ENCODE assay signal across 16 cellular contexts in genomic region chr11:12027844-12028243, GRCh38. TPM values are rescaled to one million over a fixed set of nuclear protein-coding genes. Genes with fewer than 3 reads are reported as not detected.
A peak's percentile ranks its signal among the peaks of the same experiment; 100 is the strongest.
DNase-seq lines count a peak whose midpoint lies in the region; ATAC-seq and TF ChIP-seq lines count a peak whose summit lies in the region.
"Had no signal": no experiment of that assay in that cellular context is flagged by ENCODE, and none has a peak within 500 bp of the region (broad histone marks: within the 10 kb centered on the region; RNA-seq: fewer than 3 reads in every experiment).

No MANE protein-coding gene starts in this region.

- intact Hi-C loops in Caco-2 (cut with micrococcal nuclease; ENCODE audit: unreplicated experiment) = no loop called here
- intact Hi-C loops in adrenal gland (cut with DNase I) = no loop called here
- intact Hi-C loops in aorta (cut with DNase I) = no loop called here

- no peaks in the 10 kb centered on the region for H3K36me3 ChIP-seq in ACC112 (ENCODE audit: insufficient read depth, low read length)
- no peaks in the 10 kb centered on the region for H3K36me3 ChIP-seq in Caco-2 (ENCODE audit: control insufficient read depth, insufficient read depth, low read length)
- no peaks in the 10 kb centered on the region for H3K36me3 ChIP-seq in fibroblast of lung (ENCODE audit: control insufficient read depth, insufficient read depth, low read length)
- H3K36me3 ChIP-seq in osteoblast (ENCODE audit: insufficient read depth, low read length) = no peaks in the 10 kb centered on the region
- H3K36me3 ChIP-seq in adrenal gland (replicated peaks in 1 of 2) = no peaks in the 10 kb centered on the region
- H3K36me3 ChIP-seq in aorta (ENCODE audit: control insufficient read depth in 1 of 2, insufficient read depth in 2 of 2, low read length in 1 of 2) = no peaks in the 10 kb centered on the region

- H3K9me3 Mint-ChIP-seq in Caco-2 (ENCODE audit: unreplicated experiment) = peaks cover 36% of the 10 kb centered on the region
- H3K9me3 Mint-ChIP-seq: CD4-positive, alpha-beta T cell had no signal

- H3K27ac Mint-ChIP-seq in Caco-2 (ENCODE audit: unreplicated experiment) = peak overlapping the region; percentile 48
- H3K27ac Mint-ChIP-seq: CD4-positive, alpha-beta T cell; GM23338 had no signal

- TF ChIP-seq CTCF in Caco-2 (IDR thresholded peaks at IDR 0.05; ENCODE audit: insufficient read depth in 1 of 2, low read depth in 1 of 2, low read length in 1 of 2, severe bottlenecking in 1 of 2, unreplicated experiment in 1 of 2) (no peak), fibroblast of lung (conservative IDR thresholded peaks at IDR 0.05 in 1 of 2, IDR thresholded peaks at IDR 0.05 in 1 of 2; ENCODE audit: low read depth in 1 of 2, low read length in 2 of 2) (no peak), osteoblast (IDR thresholded peaks at IDR 0.05; ENCODE audit: extremely low read depth, low read depth, low read length) (no peak), adrenal gland (IDR thresholded peaks at IDR 0.05) (no peak)

- TF ChIP-seq POLR2A in adrenal gland (IDR thresholded peaks at IDR 0.05) = no peak

- POLR2A ChIA-PET in Caco-2 (lab: Charles Lee) = no interaction called here

- H3K4me3 ChIP-seq in ACC112 (ENCODE audit: low read depth, low read length) (no peak overlapping the region), Caco-2 (ENCODE audit: low read depth, low read length) (no peak overlapping the region), fibroblast of lung (replicated peaks in 1 of 4; ENCODE audit: control extremely low read depth in 1 of 4, insufficient read depth in 1 of 4, low read depth in 3 of 4, low read length in 4 of 4) (no peak overlapping the region), osteoblast (ENCODE audit: insufficient read depth, low read length) (no peak overlapping the region), adrenal gland (no peak overlapping the region), aorta (ENCODE audit: low read length in 2 of 2) (no peak overlapping the region)
- H3K4me3 ChIP-seq: GM23338 had no signal

- H2AFZ ChIP-seq in ACC112 (ENCODE audit: low read length, unreplicated experiment) (peak overlapping the region; percentile 17), fibroblast of lung (ENCODE audit: low read length) (no peak overlapping the region), osteoblast (ENCODE audit: low read length) (peak overlapping the region; percentile 30)
- H2AFZ ChIP-seq: GM23338 had no signal

- H3K4me2 ChIP-seq in fibroblast of lung (ENCODE audit: extremely low read depth, insufficient read depth, low read length) = peak overlapping the region; percentile 8
- H3K4me2 ChIP-seq in osteoblast (ENCODE audit: insufficient read depth, low read length) = no peak overlapping the region
- H3K4me2 ChIP-seq: GM23338 had no signal

- no peaks in the 10 kb centered on the region for H3K79me2 ChIP-seq in ACC112 (ENCODE audit: control insufficient read depth, insufficient read depth, low read length, unreplicated experiment)
- H3K79me2 ChIP-seq in fibroblast of lung (ENCODE audit: control insufficient read depth, insufficient read depth, low read length) = no peaks in the 10 kb centered on the region
- H3K79me2 ChIP-seq in osteoblast (ENCODE audit: insufficient read depth, low read length) = no peaks in the 10 kb centered on the region

- no peak overlapping the region for H3K27ac ChIP-seq in ACC112 (ENCODE audit: low read depth, low read length)
- no peak overlapping the region for H3K27ac ChIP-seq in fibroblast of lung (ENCODE audit: insufficient read depth, low read length)
- no peak overlapping the region for H3K27ac ChIP-seq in osteoblast (ENCODE audit: low read depth, low read length)
- peak overlapping the region in 1 of 5 donors; percentile 53 for H3K27ac ChIP-seq in adrenal gland
- no peak overlapping the region for H3K27ac ChIP-seq in aorta (ENCODE audit: low read depth in 1 of 2, low read length in 2 of 2)
- H3K27ac ChIP-seq: C4-2B, HL-60 had no signal

- H3K4me3 Mint-ChIP-seq in Caco-2 (ENCODE audit: unreplicated experiment) = no peak overlapping the region
- H3K4me3 Mint-ChIP-seq: CD4-positive, alpha-beta T cell; GM23338 had no signal

- ATAC-seq in HG02588 (IDR thresholded peaks at IDR 0.05; ENCODE audit: unreplicated experiment) = no peak
- ATAC-seq in aorta (ENCODE audit: low FRiP score) = no peak
- ATAC-seq: GM23338 had no signal

- BruUV-seq in Caco-2 (replicated peaks; lab: Mats Ljungman, UMichigan) = no TSS peak

- H3K27me3 Mint-ChIP-seq in Caco-2 (ENCODE audit: insufficient read depth, unreplicated experiment) = no peaks in the 10 kb centered on the region

- H3K4me1 ChIP-seq in ACC112 (ENCODE audit: control insufficient read depth, insufficient read depth, low read length, unreplicated experiment) (peaks cover 16% of the 10 kb centered on the region), Caco-2 (peaks cover 9% of the 10 kb centered on the region; the same call in 1 of the 2 replicates), fibroblast of lung (ENCODE audit: control insufficient read depth, extremely low read depth, insufficient read depth, low read length) (peaks cover 4% of the 10 kb centered on the region), osteoblast (ENCODE audit: insufficient read depth, low read length) (peaks cover 7% of the 10 kb centered on the region), adrenal gland (replicated peaks in 1 of 2) (peaks cover 10 to 12% of the 10 kb centered on the region in 2 donors), aorta (ENCODE audit: control insufficient read depth in 1 of 2, insufficient read depth in 2 of 2, low read length in 2 of 2) (no peaks in the 10 kb centered on the region)

- peaks cover 16% of the 10 kb centered on the region for H3K9me3 ChIP-seq in Caco-2
- no peaks in the 10 kb centered on the region for H3K9me3 ChIP-seq in fibroblast of lung (ENCODE audit: control insufficient read depth, insufficient read depth, low read depth, low read length)
- no peaks in the 10 kb centered on the region for H3K9me3 ChIP-seq in osteoblast (ENCODE audit: low read depth, low read length)
- no peaks in the 10 kb centered on the region for H3K9me3 ChIP-seq in adrenal gland (replicated peaks in 1 of 3)
- H3K9me3 ChIP-seq in aorta (ENCODE audit: control insufficient read depth, low read length) = no peaks in the 10 kb centered on the region

- H3K9ac ChIP-seq in fibroblast of lung (ENCODE audit: insufficient read depth, low read length) = no peak overlapping the region

- H3K4me1 Mint-ChIP-seq in Caco-2 (ENCODE audit: low read depth, unreplicated experiment) = peaks cover 19% of the 10 kb centered on the region

- WGBS in adrenal gland, 4 donors = 34 to 63% (median 54%) methylated on average over 4 to 5 of the region's 5 CpGs
- WGBS in aorta, 2 donors = 82 to 88% methylated on average over 5 of the region's 5 CpGs

- H3K27me3 ChIP-seq in ACC112 (ENCODE audit: insufficient read depth, low read length) (no peaks in the 10 kb centered on the region), Caco-2 (replicated peaks; ENCODE audit: control insufficient read depth, insufficient read depth, low read length) (no peaks in the 10 kb centered on the region), fibroblast of lung (ENCODE audit: control insufficient read depth, insufficient read depth, low read length) (no peaks in the 10 kb centered on the region), osteoblast (ENCODE audit: insufficient read depth, low read length) (no peaks in the 10 kb centered on the region), adrenal gland (no peaks in the 10 kb centered on the region), aorta (ENCODE audit: control insufficient read depth in 1 of 2, insufficient read depth in 2 of 2, low read length in 1 of 2) (no peaks in the 10 kb centered on the region)

- CTCF ChIA-PET in Caco-2 (lab: Charles Lee) = no interaction called here

- H3K36me3 Mint-ChIP-seq in Caco-2 (ENCODE audit: insufficient read depth, unreplicated experiment) = no peaks in the 10 kb centered on the region

- H4K20me1 ChIP-seq in fibroblast of lung (ENCODE audit: control insufficient read depth, extremely low read depth, insufficient read depth, low read length) (no peaks in the 10 kb centered on the region), osteoblast (ENCODE audit: insufficient read depth, low read length) (no peaks in the 10 kb centered on the region)

- DNase-seq in Caco-2 (no peak), fibroblast of lung (ENCODE audit: low read depth in 2 of 2) (no peak), osteoblast (ENCODE audit: insufficient read length, low spot score, missing footprints) (no peak), adrenal gland (no peak), aorta (no peak)
- DNase-seq: AML-193; CD4-positive, alpha-beta T cell; DMS153; DMS79; GDM1; HCEC 1CT had no signal

RNA-seq across cellular contexts. Expression of gene DKK3, which starts 19.4 kb away (rescaled TPM):
- total RNA-seq in Caco-2 (2022) (156 and 165 TPM in 2 replicates), fibroblast of lung (387 and 1,064 TPM in 2 replicates), osteoblast (52.2 and 72.4 TPM in 2 replicates), adrenal gland (100 to 1,000 TPM in 5 of 8 donors, 10 to 100 TPM in 3; 57.9 to 330 (median 113) TPM), aorta (100 to 1,000 TPM; 250 to 313 TPM)
- polyA plus RNA-seq in fibroblast of lung (1,283 and 1,566 TPM in 2 replicates), adrenal gland (100 to 1,000 TPM in 1 of 3 donors, 10 to 100 TPM in 2; 73.6 to 175 (median 74.6) TPM), aorta (100 to 1,000 TPM; 471 to 938 TPM)
- 748 and 845 TPM in 2 replicates for polyA plus RNA-seq in fibroblast of lung (2012)
- 440 and 622 TPM in 2 replicates for polyA minus RNA-seq in fibroblast of lung (ENCODE audit: low replicate concordance)
